In genomic region chrX:115330498-115331138, GRCh38 we compare ENCODE assay signal across 8 cellular contexts. TPM values are rescaled to one million over a fixed set of nuclear protein-coding genes. Genes with fewer than 3 reads are reported as not detected.
DNase-seq lines count a peak whose midpoint lies in the region; ATAC-seq and TF ChIP-seq lines count a peak whose summit lies in the region.

No MANE protein-coding gene starts in this region.

- H3K4me3 Mint-ChIP-seq in activated CD4-positive, alpha-beta memory T cell treated with anti-CD3 and anti-CD28 coated beads for 36 hours, result no peak overlapping the region
- no peak overlapping the region for H3K4me3 Mint-ChIP-seq in activated CD4-positive, alpha-beta memory T cell treated with anti-CD3 and anti-CD28 coated beads, Interleukin-2, amount 10 ng/mL, durations not matched to agents 7 days and 5 days

- no peak overlapping the region for H3K27ac ChIP-seq in transverse colon

- H3K36me3 ChIP-seq in transverse colon, result no peaks in the 10 kb centered on the region

- WGBS in transverse colon (ENCODE audit: low coverage in 1 of 2), 2 donors, result 19% methylated on average over 18 of the region's 18 CpGs; no CpG with 5 or more reads in 1 of the 2 donors

- CTCF ChIA-PET in activated CD4-positive, alpha-beta memory T cell treated with anti-CD3 and anti-CD28 coated beads for 36 hours (lab: Charles Lee), result interaction anchor here (0.7 to 3.0 kb wide), 5 partner anchors 10 to 360 kb away, joined by 3 to 27 read pairs (median 4); no protein-coding TSS in a partner anchor
- CTCF ChIA-PET in activated CD4-positive, alpha-beta memory T cell treated with anti-CD3 and anti-CD28 coated beads, Interleukin-2, amount 10 ng/mL, durations not matched to agents 7 days and 5 days (lab: Charles Lee), result interaction anchor here (0.9 to 2.1 kb wide), 2 partner anchors 312 to 360 kb away, joined by 7 to 8 read pairs; no protein-coding TSS in a partner anchor

- TF ChIP-seq CTCF in transverse colon (IDR thresholded peaks at IDR 0.05), result peak; percentile 62 to 87 (median 64)

- no peaks in the 10 kb centered on the region for H3K9me3 ChIP-seq in transverse colon

- no peaks in the 10 kb centered on the region for H3K27me3 Mint-ChIP-seq in activated CD4-positive, alpha-beta memory T cell treated with anti-CD3 and anti-CD28 coated beads for 36 hours
- H3K27me3 Mint-ChIP-seq in activated CD4-positive, alpha-beta memory T cell treated with anti-CD3 and anti-CD28 coated beads, Interleukin-2, amount 10 ng/mL, durations not matched to agents 7 days and 5 days, result no peaks in the 10 kb centered on the region

- POLR2A ChIA-PET in activated CD4-positive, alpha-beta memory T cell treated with anti-CD3 and anti-CD28 coated beads for 36 hours (lab: Charles Lee), result no interaction called here
- POLR2A ChIA-PET in activated CD4-positive, alpha-beta memory T cell treated with anti-CD3 and anti-CD28 coated beads, Interleukin-2, amount 10 ng/mL, durations not matched to agents 7 days and 5 days (lab: Charles Lee), result no interaction called here

- no peak for TF ChIP-seq POLR2A in transverse colon (IDR thresholded peaks at IDR 0.05)

- intact Hi-C loops in activated CD4-positive, alpha-beta memory T cell treated with anti-CD3 and anti-CD28 coated beads for 36 hours (cut with micrococcal nuclease), result loop anchor here (1.0 kb wide), 1 partner anchor 313 kb away; no protein-coding TSS in a partner anchor
- intact Hi-C loops in transverse colon (cut with DNase I; ENCODE audit: low total_unique reads), result loop anchor here (5.0 kb wide), 1 partner anchor 312 kb away; no protein-coding TSS in a partner anchor

- H3K9me3 Mint-ChIP-seq in activated CD4-positive, alpha-beta memory T cell treated with anti-CD3 and anti-CD28 coated beads for 36 hours, result no peaks in the 10 kb centered on the region
- no peaks in the 10 kb centered on the region for H3K9me3 Mint-ChIP-seq in activated CD4-positive, alpha-beta memory T cell treated with anti-CD3 and anti-CD28 coated beads, Interleukin-2, amount 10 ng/mL, durations not matched to agents 7 days and 5 days

- no peaks in the 10 kb centered on the region for H3K36me3 Mint-ChIP-seq in activated CD4-positive, alpha-beta memory T cell treated with anti-CD3 and anti-CD28 coated beads for 36 hours
- no peaks in the 10 kb centered on the region for H3K36me3 Mint-ChIP-seq in activated CD4-positive, alpha-beta memory T cell treated with anti-CD3 and anti-CD28 coated beads, Interleukin-2, amount 10 ng/mL, durations not matched to agents 7 days and 5 days (ENCODE audit: low read depth)

- DNase-seq in activated CD4-positive, alpha-beta memory T cell treated with anti-CD3 and anti-CD28 coated beads for 36 hours, result peak; percentile 9
- no peak for DNase-seq in activated CD4-positive, alpha-beta memory T cell treated with anti-CD3 and anti-CD28 coated beads, Interleukin-2, amount 10 ng/mL, durations not matched to agents 7 days and 5 days
- DNase-seq in NCI-H748 treated with DMSO at 0.1 percent for 48 hours (lab: John Stamatoyannopoulos, UW), result peak; percentile 45
- DNase-seq in cerebellar cortex (ENCODE audit: low spot score), result peak; percentile 61
- DNase-seq in left lobe of liver (ENCODE audit: low spot score), result no peak
- DNase-seq in transverse colon, result peak; percentile 21
- no peak for DNase-seq in activated effector memory CD4-positive, alpha-beta T cell treated with Interleukin-2 at 50 U/mL for 16 hours

- no peak overlapping the region for H3K4me3 ChIP-seq in transverse colon

- no peaks in the 10 kb centered on the region for H3K4me1 ChIP-seq in transverse colon

- ATAC-seq in HG02973 (IDR thresholded peaks at IDR 0.05; ENCODE audit: unreplicated experiment) (peak; percentile 58), left lobe of liver (peak; percentile 88)

- no peaks in the 10 kb centered on the region for H3K4me1 Mint-ChIP-seq in activated CD4-positive, alpha-beta memory T cell treated with anti-CD3 and anti-CD28 coated beads for 36 hours (ENCODE audit: low read depth)
- H3K4me1 Mint-ChIP-seq in activated CD4-positive, alpha-beta memory T cell treated with anti-CD3 and anti-CD28 coated beads, Interleukin-2, amount 10 ng/mL, durations not matched to agents 7 days and 5 days, result no peaks in the 10 kb centered on the region

- H3K27ac Mint-ChIP-seq in activated CD4-positive, alpha-beta memory T cell treated with anti-CD3 and anti-CD28 coated beads for 36 hours, result no peak overlapping the region
- no peak overlapping the region for H3K27ac Mint-ChIP-seq in activated CD4-positive, alpha-beta memory T cell treated with anti-CD3 and anti-CD28 coated beads, Interleukin-2, amount 10 ng/mL, durations not matched to agents 7 days and 5 days

- in situ Hi-C loops in transverse colon (cut with MboI; ENCODE audit: low pct_ligation_motif_present in 1 of 4, low pct_unique_long_range_greater_than_20kb in 1 of 4, low sequenced_read_pairs in 3 of 4), result loop anchor here in 1 of 4 donors (10.0 kb wide), 1 partner anchor 314 kb away; no protein-coding TSS in a partner anchor

- H3K27me3 ChIP-seq in transverse colon, result no peaks in the 10 kb centered on the region

- TF ChIP-seq EP300 in transverse colon (IDR thresholded peaks at IDR 0.05; ENCODE audit: low read depth), result no peak

RNA-seq across cellular contexts. Expression of gene LUZP4, which starts 41.1 kb away (rescaled TPM):
- total RNA-seq in activated CD4-positive, alpha-beta memory T cell treated with anti-CD3 and anti-CD28 coated beads for 36 hours, result not detected
- not detected for total RNA-seq in activated CD4-positive, alpha-beta memory T cell treated with anti-CD3 and anti-CD28 coated beads, Interleukin-2, amount 10 ng/mL, durations not matched to agents 7 days and 5 days
- total RNA-seq in left lobe of liver, result not detected
- not detected for total RNA-seq in transverse colon

Comparison
In these comparisons a context has a peak if more than half of its experiments do, and no peak if none do; other contexts are left out.
1. DNase-seq: peak in activated CD4-positive, alpha-beta memory T cell treated with anti-CD3 and anti-CD28 coated beads for 36 hours (single experiment), NCI-H748 treated with DMSO at 0.1 percent for 48 hours (single experiment), cerebellar cortex (single experiment) and transverse colon (single experiment); none in activated CD4-positive, alpha-beta memory T cell treated with anti-CD3 and anti-CD28 coated beads, Interleukin-2, amount 10 ng/mL, durations not matched to agents 7 days and 5 days (single experiment), left lobe of liver (single experiment) and activated effector memory CD4-positive, alpha-beta T cell treated with Interleukin-2 at 50 U/mL for 16 hours (single experiment).